ENCODE assay signal across 9 cellular contexts in the genomic region with DNA sequence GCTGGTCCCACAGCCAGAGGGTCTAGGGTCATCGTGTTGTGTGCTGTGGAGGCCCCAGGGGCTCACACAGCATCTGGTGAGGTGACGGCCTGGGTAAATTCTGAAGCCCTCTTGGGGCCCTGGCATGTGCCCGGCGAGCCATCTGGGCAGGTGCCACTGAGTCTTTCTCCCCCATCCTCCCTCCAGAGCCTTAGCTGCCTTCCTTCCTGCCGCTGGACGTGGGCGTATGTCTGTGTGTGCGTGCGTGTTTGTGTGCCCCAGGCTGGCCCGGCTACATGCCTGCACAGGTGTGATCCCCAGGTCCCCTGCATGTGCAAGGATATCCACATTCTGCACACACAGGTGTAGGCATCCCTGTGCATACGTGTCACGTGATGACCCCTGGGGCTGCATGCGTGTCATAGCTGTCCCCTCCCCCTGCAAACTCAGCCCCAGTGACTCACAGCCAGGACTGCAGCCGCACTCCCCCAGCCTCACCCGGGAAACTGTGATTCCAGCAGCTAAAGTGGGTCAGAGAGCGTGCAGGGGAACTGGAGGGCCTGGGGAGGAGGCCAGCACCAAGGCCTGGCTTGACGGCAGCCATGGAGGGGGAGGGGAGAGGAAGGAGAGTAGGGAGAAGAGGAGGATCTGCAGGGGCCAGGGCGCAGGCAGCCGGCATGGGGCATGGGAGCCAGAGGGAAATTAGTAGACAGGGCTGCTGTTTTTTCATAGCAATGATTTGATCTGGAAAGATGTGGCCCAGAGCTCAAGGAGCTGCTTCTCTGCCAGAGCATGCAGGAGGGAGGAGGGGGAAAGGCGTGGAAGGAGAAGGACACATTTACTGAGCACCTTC. TPM values are rescaled to one million over a fixed set of nuclear protein-coding genes. Genes with fewer than 3 reads are reported as not detected.
A peak's percentile ranks its signal among the peaks of the same experiment; 100 is the strongest.
DNase-seq lines count a peak whose midpoint lies in the region; ATAC-seq and TF ChIP-seq lines count a peak whose summit lies in the region.
"Had no signal": no experiment of that assay in that cellular context is flagged by ENCODE, and none has a peak within 500 bp of the region (broad histone marks: within the 10 kb centered on the region; RNA-seq: fewer than 3 reads in every experiment).

No MANE protein-coding gene starts in this region.

- no CpG with 5 or more reads among the region's 20 CpGs for WGBS in trophoblast cell (ENCODE audit: extremely low coverage, insufficient coverage, insufficient read length)

- no peaks in the 10 kb centered on the region for H3K27me3 ChIP-seq in cardiac muscle cell
- peaks cover 21% of the 10 kb centered on the region; the same call in 1 of the 2 replicates for H3K27me3 ChIP-seq in PC-9 (ENCODE audit: insufficient read depth, low read depth)
- H3K27me3 ChIP-seq in trophoblast cell (ENCODE audit: insufficient read depth, low read length), result no peaks in the 10 kb centered on the region

- H3K18ac ChIP-seq in trophoblast cell (ENCODE audit: low read length), result no peak overlapping the region

- H3K9me2 ChIP-seq in PC-9 (ENCODE audit: insufficient read depth), result no peaks in the 10 kb centered on the region

- no peaks in the 10 kb centered on the region for H4K20me1 ChIP-seq in PC-9 (ENCODE audit: insufficient read depth)

- peaks cover 13% of the 10 kb centered on the region for H3K27me3 Mint-ChIP-seq in chondrocyte (ENCODE audit: low read depth)

- H2BK5ac ChIP-seq in trophoblast cell (ENCODE audit: low read depth, low read length, poor library complexity), result no peak overlapping the region

- no peak overlapping the region for H4K91ac ChIP-seq in trophoblast cell (ENCODE audit: low read depth, low read length)

- H3K4me2 ChIP-seq in PC-9 (peak overlapping the region; percentile 57), trophoblast cell (ENCODE audit: low read length) (no peak overlapping the region)

- no peak overlapping the region for H2AK5ac ChIP-seq in trophoblast cell (ENCODE audit: low read length)

- H3K27ac ChIP-seq in cardiac muscle cell (no peak overlapping the region), PC-9 (no peak overlapping the region), trophoblast cell (ENCODE audit: low read depth, low read length) (no peak overlapping the region)

- no peak for ATAC-seq in GM21528 (IDR thresholded peaks at IDR 0.05; ENCODE audit: low FRiP score, unreplicated experiment)

- H3K9ac ChIP-seq in trophoblast cell (ENCODE audit: low read length), result no peak overlapping the region

- H2BK12ac ChIP-seq in trophoblast cell (ENCODE audit: low read length), result no peak overlapping the region

- H3K9me3 ChIP-seq in cardiac muscle cell (ENCODE audit: low read depth) (no peaks in the 10 kb centered on the region), PC-9 (ENCODE audit: insufficient read depth, low read depth) (no peaks in the 10 kb centered on the region), trophoblast cell (ENCODE audit: insufficient read depth, low read depth, low read length) (peaks cover 5% of the 10 kb centered on the region)

- intact Hi-C loops in cardiac septum (cut with DNase I) (no loop called here), PC-9 (cut with micrococcal nuclease; ENCODE audit: unreplicated experiment) (no loop called here)

- POLR2A ChIA-PET in PC-9 (lab: Charles Lee; ENCODE audit: unreplicated experiment), result interaction anchor here (0.6 kb wide), 1 partner anchor 426 kb away, joined by 3 read pairs; no protein-coding TSS in a partner anchor

- H3K4me3 Mint-ChIP-seq in chondrocyte (ENCODE audit: unreplicated experiment), result no peak overlapping the region
- H3K4me3 Mint-ChIP-seq: activated naive CD4-positive, alpha-beta T cell treated with anti-CD3 and anti-CD28 coated beads for 36 hours had no signal

- BruUV-seq in PC-9 (replicated peaks; lab: Mats Ljungman, UMichigan), result no TSS peak

- H3K9me3 Mint-ChIP-seq in chondrocyte (ENCODE audit: low read depth), result no peaks in the 10 kb centered on the region
- H3K9me3 Mint-ChIP-seq: activated naive CD4-positive, alpha-beta T cell treated with anti-CD3 and anti-CD28 coated beads for 36 hours had no signal

- H3K27ac Mint-ChIP-seq in chondrocyte (ENCODE audit: unreplicated experiment), result peak overlapping the region; percentile 49
- H3K27ac Mint-ChIP-seq: activated naive CD4-positive, alpha-beta T cell treated with anti-CD3 and anti-CD28 coated beads for 36 hours had no signal

- H3K4me3 ChIP-seq in cardiac muscle cell (no peak overlapping the region), PC-9 (no peak overlapping the region), trophoblast cell (ENCODE audit: low read depth, low read length) (peak overlapping the region; percentile 52)

- peaks cover 8% of the 10 kb centered on the region for H3K4me1 Mint-ChIP-seq in chondrocyte (ENCODE audit: low read depth)

- H3K36me3 ChIP-seq in cardiac muscle cell, result no peaks in the 10 kb centered on the region
- H3K36me3 ChIP-seq in PC-9 (ENCODE audit: low read depth), result no peaks in the 10 kb centered on the region
- no peaks in the 10 kb centered on the region for H3K36me3 ChIP-seq in trophoblast cell (ENCODE audit: control insufficient read depth in 1 of 2, insufficient read depth in 2 of 2, low read length in 2 of 2)

- no peaks in the 10 kb centered on the region for H3K79me1 ChIP-seq in trophoblast cell (ENCODE audit: low read length)

- H3K14ac ChIP-seq in trophoblast cell (ENCODE audit: low read length), result no peak overlapping the region

- H3K4ac ChIP-seq in trophoblast cell (ENCODE audit: low read depth, low read length), result no peak overlapping the region

- no peaks in the 10 kb centered on the region; the same call in 1 of the 2 replicates for H3F3A ChIP-seq in PC-9 (ENCODE audit: insufficient read depth, low read depth)

- H4K12ac ChIP-seq in trophoblast cell (ENCODE audit: low read depth, low read length), result no peak overlapping the region

- no peak overlapping the region for H2BK120ac ChIP-seq in trophoblast cell (ENCODE audit: insufficient read depth, low read length, poor library complexity)

- H3K4me1 ChIP-seq in cardiac muscle cell (ENCODE audit: low read depth) (peaks cover 28% of the 10 kb centered on the region), PC-9 (replicated peaks; ENCODE audit: insufficient read depth) (peaks cover 14% of the 10 kb centered on the region), trophoblast cell (ENCODE audit: control insufficient read depth in 1 of 2, insufficient read depth in 2 of 2, low read length in 2 of 2) (peaks cover 8 to 18% of the 10 kb centered on the region in 2 experiments)

- DNase-seq in cardiac muscle cell (ENCODE audit: low read depth in 1 of 2, low spot score in 1 of 2), result peak; percentile 28 to 70
- DNase-seq in cardiac septum (ENCODE audit: low spot score), result no peak
- peak; percentile 39 to 40 for DNase-seq in PC-9
- no peak for DNase-seq in chondrocyte (ENCODE audit: low spot score)
- peak; percentile 21 to 47 for DNase-seq in trophoblast cell
- no peak for DNase-seq in activated effector memory CD4-positive, alpha-beta T cell treated with Interleukin-2 at 50 U/mL for 16 hours
- no peak for DNase-seq in activated CD4-positive, CD25-positive, alpha-beta regulatory T cell (lab: John Stamatoyannopoulos, UW)
- DNase-seq: activated naive CD4-positive, alpha-beta T cell treated with anti-CD3 and anti-CD28 coated beads for 36 hours had no signal

- no peak overlapping the region for H3K23ac ChIP-seq in trophoblast cell (ENCODE audit: low read length)

- CTCF ChIA-PET in PC-9 (lab: Charles Lee), result no interaction called here

- no peaks in the 10 kb centered on the region for H3K79me2 ChIP-seq in PC-9 (ENCODE audit: low read depth)
- no peaks in the 10 kb centered on the region for H3K79me2 ChIP-seq in trophoblast cell (ENCODE audit: control insufficient read depth, insufficient read depth, low read length, poor library complexity)

- H3K36me3 Mint-ChIP-seq in chondrocyte (ENCODE audit: low read depth), result no peaks in the 10 kb centered on the region

- no peak overlapping the region for H4K8ac ChIP-seq in trophoblast cell (ENCODE audit: low read depth, low read length)

- H2AFZ ChIP-seq in PC-9, result no peak overlapping the region
- H2AFZ ChIP-seq in trophoblast cell (ENCODE audit: insufficient read depth, low read length, poor library complexity), result no peak overlapping the region

- TF ChIP-seq CTCF in cardiac muscle cell (IDR thresholded peaks at IDR 0.05; ENCODE audit: low read depth, low read length), result no peak
- TF ChIP-seq CTCF in PC-9 (conservative IDR thresholded peaks at IDR 0.05), result no peak
- TF ChIP-seq CTCF in chondrocyte (IDR thresholded peaks at IDR 0.05), result no peak

RNA-seq across cellular contexts. Expression of a gene that starts 46.4 kb away (rescaled TPM):
- 48.7 and 51.6 TPM in 2 replicates for total RNA-seq in cardiac muscle cell
- polyA plus RNA-seq in cardiac muscle cell, result 8.9 and 13.4 TPM in 2 replicates
- total RNA-seq in cardiac septum, result 7.4 TPM
- total RNA-seq in PC-9 (2021), result 0.09 and 0.13 TPM in 2 replicates
- total RNA-seq in chondrocyte, result 0.65 to 0.72 TPM (median 0.68 TPM) in 3 replicates
- 0.68 and 0.78 TPM in 2 replicates for polyA plus RNA-seq in trophoblast cell (2013)
- total RNA-seq: activated naive CD4-positive, alpha-beta T cell treated with anti-CD3 and anti-CD28 coated beads for 36 hours had no signal

Comparison
In these comparisons a context has a peak if more than half of its experiments do, and no peak if none do; other contexts are left out.
1. DNase-seq: peak in cardiac muscle cell (2 of 2), PC-9 (2 of 2) and trophoblast cell (2 of 2); none in cardiac septum (single experiment), chondrocyte (single experiment), activated effector memory CD4-positive, alpha-beta T cell treated with Interleukin-2 at 50 U/mL for 16 hours (single experiment) and activated CD4-positive, CD25-positive, alpha-beta regulatory T cell (0 of 4).